In the genomic region with DNA sequence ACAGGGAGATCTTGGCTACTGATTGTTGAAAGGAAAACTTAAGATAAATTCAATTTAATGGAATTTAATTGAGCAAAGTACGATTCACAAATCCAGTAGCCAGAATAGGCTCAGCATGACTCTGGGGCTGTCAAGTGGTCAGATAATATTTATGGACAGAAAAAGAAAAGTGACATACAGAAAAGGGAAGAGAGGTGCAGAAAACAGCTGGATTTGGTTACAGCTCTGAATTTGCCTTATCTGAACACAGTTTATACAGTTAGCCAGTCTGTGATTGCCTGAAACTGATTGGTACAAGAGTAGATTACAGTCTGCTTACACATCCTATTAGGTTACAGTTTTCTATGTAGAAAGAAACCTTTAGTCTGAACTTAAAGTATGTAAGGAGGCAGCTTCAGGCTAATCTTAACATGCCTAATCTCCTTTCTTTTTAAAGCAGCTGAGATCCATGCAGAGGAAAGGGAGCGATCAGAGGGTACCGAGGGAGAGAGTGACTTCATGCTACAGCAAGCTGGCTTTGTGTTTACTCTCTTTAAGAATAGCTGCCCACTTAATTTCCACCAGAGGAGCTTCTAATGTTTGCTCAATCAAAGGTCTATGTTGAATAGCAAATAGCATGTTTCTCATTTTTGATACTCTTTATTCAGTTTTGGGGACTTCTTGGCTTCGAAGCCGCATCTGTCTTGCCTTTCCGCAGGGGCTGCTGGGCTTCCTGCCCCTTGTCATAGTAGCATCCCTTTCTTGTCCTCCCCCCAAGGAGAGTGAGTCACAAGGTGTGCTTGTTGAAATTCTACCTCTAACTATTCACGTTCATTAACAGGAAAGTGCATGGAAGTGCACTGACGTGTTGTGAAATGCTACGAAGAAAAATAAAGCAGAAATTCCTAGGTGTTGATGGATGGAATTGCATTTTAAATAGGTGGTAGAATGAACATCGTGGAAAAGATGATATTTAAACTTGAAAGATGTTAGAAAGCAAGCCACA, we compare ENCODE assay signal across 16 cellular contexts.
DNase-seq lines count a peak whose midpoint lies in the region; ATAC-seq and TF ChIP-seq lines count a peak whose summit lies in the region.
"Had no signal": no experiment of that assay in that cellular context is flagged by ENCODE, and none has a peak within 500 bp of the region (broad histone marks: within the 10 kb centered on the region; RNA-seq: fewer than 3 reads in every experiment).

No MANE protein-coding gene starts in this region.

- WGBS in lung, 2 donors = 54 to 67% methylated on average over 10 of the region's 10 CpGs

- H3F3A ChIP-seq in MM.1S (ENCODE audit: insufficient read depth, low read length) = no peaks in the 10 kb centered on the region

- no peak overlapping the region for H2AFZ ChIP-seq in MM.1S (ENCODE audit: low read length)

- ATAC-seq in SK-N-SH treated with all-trans-retinoic acid at 6 μM for 48 hours (no peak), lung (ENCODE audit: insufficient read depth, low FRiP score) (peak; percentile 9), HG02763 (IDR thresholded peaks at IDR 0.05; ENCODE audit: unreplicated experiment) (no peak)

- no peaks in the 10 kb centered on the region for H4K20me1 ChIP-seq in MM.1S (ENCODE audit: insufficient read depth, low read length)

- H3K4me3 ChIP-seq in BE2C (ENCODE audit: low read depth, low read length) = no peak overlapping the region
- H3K4me3 ChIP-seq in lung = no peak overlapping the region
- no peak overlapping the region for H3K4me3 ChIP-seq in MM.1S (ENCODE audit: low read length)
- H3K4me3 ChIP-seq: Peyer's patch had no signal

- no peaks in the 10 kb centered on the region for H3K9me3 ChIP-seq in BE2C
- peaks cover 0 to 5% of the 10 kb centered on the region in 2 donors for H3K9me3 ChIP-seq in lung (ENCODE audit: control insufficient read depth in 2 of 2, insufficient read depth in 1 of 2, low read length in 1 of 2)
- H3K9me3 ChIP-seq in MM.1S (replicated peaks; ENCODE audit: insufficient read depth, low read length) = no peaks in the 10 kb centered on the region
- H3K9me3 ChIP-seq: Peyer's patch had no signal

- H3K36me3 ChIP-seq in BE2C (no peaks in the 10 kb centered on the region), lung (ENCODE audit: control insufficient read depth in 2 of 2, insufficient read depth in 2 of 2, low read length in 2 of 2) (no peaks in the 10 kb centered on the region), MM.1S (replicated peaks; ENCODE audit: insufficient read depth, low read length) (no peaks in the 10 kb centered on the region)
- H3K36me3 ChIP-seq: Peyer's patch had no signal

- DNase-seq in BE2C = peak; percentile 17
- peak; percentile 15 for DNase-seq in HPDE6-E6E7 (ENCODE audit: extremely low spot score)
- no peak for DNase-seq in lung (ENCODE audit: low spot score)
- DNase-seq in NAMALWA (ENCODE audit: low spot score) = no peak
- DNase-seq in MM.1S = no peak
- DNase-seq: ACHN, H9, NCI-H1048, NCI-H1694, NCI-H2171, NCI-H446 treated with DMSO at 0.1 percent for 48 hours, Peyer's patch, SHP77 treated with DMSO at 0.1 percent for 48 hours, T-helper 9 cell had no signal

- H3K27me3 ChIP-seq in BE2C = no peaks in the 10 kb centered on the region
- no peaks in the 10 kb centered on the region for H3K27me3 ChIP-seq in lung (ENCODE audit: control insufficient read depth, insufficient read depth)
- H3K27me3 ChIP-seq in MM.1S (replicated peaks; ENCODE audit: insufficient read depth, low read length) = no peaks in the 10 kb centered on the region
- H3K27me3 ChIP-seq: Peyer's patch had no signal

- no peak overlapping the region for H3K27ac ChIP-seq in lung (ENCODE audit: low read depth in 1 of 2, low read length in 1 of 2)
- no peak overlapping the region for H3K27ac ChIP-seq in MM.1S (ENCODE audit: low read length)
- H3K27ac ChIP-seq: Peyer's patch had no signal

- H3K4me1 ChIP-seq in BE2C (peaks cover 15% of the 10 kb centered on the region), lung (ENCODE audit: control insufficient read depth in 2 of 2, insufficient read depth in 2 of 2, low read length in 2 of 2) (no peaks in the 10 kb centered on the region), MM.1S (ENCODE audit: low read length) (no peaks in the 10 kb centered on the region)
- H3K4me1 ChIP-seq: Peyer's patch had no signal

- H3K4me2 ChIP-seq in MM.1S (ENCODE audit: low read depth, low read length) = no peak overlapping the region

- TF ChIP-seq CTCF in BE2C (IDR thresholded peaks at IDR 0.05; ENCODE audit: low read depth, low read length) (no peak), lung (IDR thresholded peaks at IDR 0.05; ENCODE audit: control extremely low read depth, extremely low read depth) (no peak), MM.1S (IDR thresholded peaks at IDR 0.05; ENCODE audit: low read length) (no peak)

- no peaks in the 10 kb centered on the region for H3K79me2 ChIP-seq in MM.1S (ENCODE audit: low read length)

- no peak overlapping the region for H3K9ac ChIP-seq in MM.1S (ENCODE audit: low read length)

- H3K9me2 ChIP-seq in MM.1S (replicated peaks; ENCODE audit: insufficient read depth, low read length) = no peaks in the 10 kb centered on the region

TF ChIP-seq in SK-N-SH treated with all-trans-retinoic acid at 6 μM for 48 hours, 23 proteins besides CTCF, POLR2A, EP300 and RAD21:
- TF ChIP-seq BACH2 (CRISPR knock-in tag; IDR thresholded peaks at IDR 0.05; ENCODE audit: borderline replicate concordance) (no peak), TOX (CRISPR knock-in tag; IDR thresholded peaks at IDR 0.05; ENCODE audit: borderline replicate concordance) (no peak), TCF4 (CRISPR knock-in tag; IDR thresholded peaks at IDR 0.05; ENCODE audit: borderline replicate concordance) (peak; percentile 64; the same call in 1 of the 2 replicates), ZFP3 (CRISPR knock-in tag; IDR thresholded peaks at IDR 0.05) (no peak)

Comparison
In these comparisons a context has a peak if more than half of its experiments do, and no peak if none do; other contexts are left out.
1. DNase-seq: peak in BE2C (single experiment) and HPDE6-E6E7 (single experiment); none in lung (single experiment), NAMALWA (single experiment) and MM.1S (single experiment).